9 cellular contexts compared by ENCODE assay signal in the genomic region with DNA sequence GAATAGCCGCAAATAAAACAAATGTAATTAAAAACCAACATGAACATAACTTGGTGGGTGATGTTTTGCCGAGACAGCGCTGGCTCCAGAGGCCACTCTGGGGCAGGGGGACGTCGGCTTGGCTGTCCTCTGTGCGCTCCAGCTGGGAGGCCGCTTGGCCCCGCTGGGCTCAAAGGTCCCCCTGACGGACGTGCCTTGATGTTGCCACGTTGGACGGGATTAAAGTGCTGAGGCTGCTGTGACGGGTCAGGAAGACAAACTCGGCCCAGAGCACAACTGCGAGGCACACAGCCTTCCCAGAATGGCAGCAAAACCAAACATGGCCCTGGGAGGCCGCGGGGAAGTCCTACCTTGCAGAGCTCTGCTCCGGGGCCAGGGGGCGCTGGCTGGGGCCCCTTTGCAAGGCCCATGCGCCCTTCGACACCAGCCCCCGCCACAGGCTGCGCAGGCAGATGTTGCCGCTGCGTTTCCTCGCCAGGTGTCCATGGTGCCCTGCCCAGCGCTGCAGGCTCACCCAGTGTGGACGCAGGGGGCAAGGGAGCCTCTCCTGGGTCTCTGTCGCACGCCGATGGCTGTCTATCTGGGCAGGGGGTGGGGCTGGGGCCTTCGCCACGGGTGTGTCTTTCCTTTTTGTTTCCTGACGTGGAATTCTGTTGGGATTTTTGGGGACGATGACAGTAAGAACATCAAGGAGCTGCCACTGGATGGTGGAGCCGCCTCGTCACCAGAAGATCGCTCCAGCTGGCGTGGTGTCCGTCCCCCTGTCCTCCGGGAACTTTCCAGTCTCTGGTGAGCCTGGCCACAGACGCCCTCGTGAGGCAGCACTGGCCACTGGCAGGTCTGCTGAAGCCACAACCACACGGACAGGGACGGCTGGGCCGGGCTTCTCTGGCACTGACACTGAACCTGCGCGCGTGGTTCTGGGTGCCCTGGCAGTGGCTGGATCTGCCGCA.
DNase-seq lines count a peak whose midpoint lies in the region; ATAC-seq, FAIRE-seq and TF ChIP-seq lines count a peak whose summit lies in the region.
"Had no signal": no experiment of that assay in that cellular context is flagged by ENCODE, and none has a peak within 500 bp of the region (broad histone marks: within the 10 kb centered on the region; RNA-seq: fewer than 3 reads in every experiment).

No MANE protein-coding gene starts in this region.

- H3K27ac ChIP-seq in OCI-LY1 (ENCODE audit: low read depth, low read length, poor library complexity, severe bottlenecking) (no peak overlapping the region), caudate nucleus (ENCODE audit: low read depth, low read length) (no peak overlapping the region), kidney (ENCODE audit: low read depth in 2 of 2, low read length in 2 of 2) (peak overlapping the region in 1 of 2 donors; percentile 19), skin epidermis (no peak overlapping the region)

- TF ChIP-seq CTCF in OCI-LY1 (IDR thresholded peaks at IDR 0.05; ENCODE audit: low read length) (peak; percentile 49; the same call in 1 of the 2 replicates), kidney (IDR thresholded peaks at IDR 0.05; ENCODE audit: borderline replicate concordance, extremely low read depth, insufficient read depth) (peak; percentile 58)

- no peak overlapping the region for H2AFZ ChIP-seq in OCI-LY1 (ENCODE audit: low read length)

- H3K36me3 ChIP-seq in OCI-LY1 (ENCODE audit: insufficient read depth, low read length) (peaks cover 2% of the 10 kb centered on the region; the same call in 1 of the 2 replicates), kidney (ENCODE audit: control insufficient read depth in 1 of 2, insufficient read depth in 2 of 2, low read length in 2 of 2) (no peaks in the 10 kb centered on the region)

- no peak overlapping the region for H3K27ac Mint-ChIP-seq in activated T-helper 2 cell treated with anti-CD3 and anti-CD28 coated beads, Interferon-gamma antibody, Interleukin-2, Interleukin-4, amounts not matched to agents 10 μg/mL and 5 μg/mL and 100 μg/mL, durations not matched to agents 14 hours and 24 hours and 36 hours
- H3K27ac Mint-ChIP-seq: CD4-positive, CD25-positive, alpha-beta regulatory T cell had no signal

- no peak for ATAC-seq in HG03045 (IDR thresholded peaks at IDR 0.05; ENCODE audit: unreplicated experiment)

- H3K4me3 Mint-ChIP-seq in activated T-helper 2 cell treated with anti-CD3 and anti-CD28 coated beads, Interferon-gamma antibody, Interleukin-2, Interleukin-4, amounts not matched to agents 10 μg/mL and 5 μg/mL and 100 μg/mL, durations not matched to agents 14 hours and 24 hours and 36 hours (ENCODE audit: low read depth): no peak overlapping the region

- H3F3A ChIP-seq in OCI-LY1 (ENCODE audit: insufficient read depth, low read length): no peaks in the 10 kb centered on the region

- no peaks in the 10 kb centered on the region for H3K9me3 Mint-ChIP-seq in activated T-helper 2 cell treated with anti-CD3 and anti-CD28 coated beads, Interferon-gamma antibody, Interleukin-2, Interleukin-4, amounts not matched to agents 10 μg/mL and 5 μg/mL and 100 μg/mL, durations not matched to agents 14 hours and 24 hours and 36 hours

- H3K9ac ChIP-seq in OCI-LY1 (ENCODE audit: low read length): peak overlapping the region; percentile 52; the same call in 1 of the 2 replicates
- H3K9ac ChIP-seq in kidney (ENCODE audit: low read length in 2 of 2): peak overlapping the region in 1 of 2 donors; percentile 34

- no peaks in the 10 kb centered on the region for H3K9me2 ChIP-seq in OCI-LY1 (ENCODE audit: low read depth, low read length)

- no peaks in the 10 kb centered on the region for H4K20me1 ChIP-seq in OCI-LY1 (ENCODE audit: insufficient read depth, low read length)

- H3K36me3 Mint-ChIP-seq in activated T-helper 2 cell treated with anti-CD3 and anti-CD28 coated beads, Interferon-gamma antibody, Interleukin-2, Interleukin-4, amounts not matched to agents 10 μg/mL and 5 μg/mL and 100 μg/mL, durations not matched to agents 14 hours and 24 hours and 36 hours (ENCODE audit: low read depth): no peaks in the 10 kb centered on the region
- H3K36me3 Mint-ChIP-seq: CD4-positive, CD25-positive, alpha-beta regulatory T cell had no signal

- no peaks in the 10 kb centered on the region for H3K4me1 Mint-ChIP-seq in activated T-helper 2 cell treated with anti-CD3 and anti-CD28 coated beads, Interferon-gamma antibody, Interleukin-2, Interleukin-4, amounts not matched to agents 10 μg/mL and 5 μg/mL and 100 μg/mL, durations not matched to agents 14 hours and 24 hours and 36 hours (ENCODE audit: low read depth)

- peak overlapping the region; percentile 54 for H3K4me3 ChIP-seq in OCI-LY1 (ENCODE audit: low read depth, low read length, poor library complexity, severe bottlenecking)
- H3K4me3 ChIP-seq in kidney (ENCODE audit: low read length in 2 of 2): peak overlapping the region; percentile 38 to 51
- peak overlapping the region in 5 of 7 experiments; percentile 7 to 26 (median 20) for H3K4me3 ChIP-seq in skin epidermis

- H3K4me2 ChIP-seq in OCI-LY1 (ENCODE audit: low read length): peak overlapping the region; percentile 69

- no peaks in the 10 kb centered on the region for H3K79me2 ChIP-seq in OCI-LY1 (ENCODE audit: insufficient read depth, low read length)

- H3K27me3 ChIP-seq in OCI-LY1 (ENCODE audit: insufficient read depth, low read length): no peaks in the 10 kb centered on the region

- H3K27me3 Mint-ChIP-seq in activated T-helper 2 cell treated with anti-CD3 and anti-CD28 coated beads, Interferon-gamma antibody, Interleukin-2, Interleukin-4, amounts not matched to agents 10 μg/mL and 5 μg/mL and 100 μg/mL, durations not matched to agents 14 hours and 24 hours and 36 hours (ENCODE audit: low read depth): peaks cover 4% of the 10 kb centered on the region

- H3K9me3 ChIP-seq in OCI-LY1 (ENCODE audit: low read length) (no peaks in the 10 kb centered on the region), kidney (ENCODE audit: control insufficient read depth in 1 of 2, low read length in 2 of 2) (no peaks in the 10 kb centered on the region)

- FAIRE-seq in kidney (lab: Jason Lieb, UNC): no peak

- peaks cover 40% of the 10 kb centered on the region for H3K4me1 ChIP-seq in OCI-LY1 (ENCODE audit: insufficient read depth, low read length, severe bottlenecking)
- peaks cover 0 to 14% of the 10 kb centered on the region in 2 donors for H3K4me1 ChIP-seq in kidney (ENCODE audit: control insufficient read depth in 1 of 2, insufficient read depth in 1 of 2, low read depth in 1 of 2, low read length in 2 of 2)

- peak; percentile 15 for DNase-seq in NCI-H1092 treated with DMSO at 0.1 percent for 48 hours (lab: John Stamatoyannopoulos, UW)
- no peak for DNase-seq in NCI-H1092 (lab: John Stamatoyannopoulos, UW)
- peak in 50 of 61 donors; percentile 21 to 89 (median 64) for DNase-seq in caudate nucleus (lab: John Stamatoyannopoulos, UW)
- DNase-seq in kidney: peak; percentile 94
- no peak for DNase-seq in activated T-helper 2 cell treated with anti-CD3 and anti-CD28 coated beads, Interferon-gamma antibody, Interleukin-2, Interleukin-4, amounts not matched to agents 10 μg/mL and 5 μg/mL and 100 μg/mL, durations not matched to agents 14 hours and 24 hours and 36 hours (ENCODE audit: low spot score)

- intact Hi-C loops in kidney (cut with DNase I): no loop called here
- intact Hi-C loops in activated T-helper 2 cell treated with anti-CD3 and anti-CD28 coated beads, Interferon-gamma antibody, Interleukin-2, Interleukin-4, amounts not matched to agents 10 μg/mL and 5 μg/mL and 100 μg/mL, durations not matched to agents 14 hours and 24 hours and 36 hours (cut with micrococcal nuclease): loop anchor here (10.0 kb wide), 1 partner anchor 274 kb away; no protein-coding TSS in a partner anchor

Comparison
In these comparisons a context has a peak if more than half of its experiments do, and no peak if none do; other contexts are left out.
1. DNase-seq: peak in NCI-H1092 treated with DMSO at 0.1 percent for 48 hours (single experiment), caudate nucleus (50 of 61) and kidney (single experiment); none in NCI-H1092 (single experiment) and activated T-helper 2 cell treated with anti-CD3 and anti-CD28 coated beads, Interferon-gamma antibody, Interleukin-2, Interleukin-4, amounts not matched to agents 10 μg/mL and 5 μg/mL and 100 μg/mL, durations not matched to agents 14 hours and 24 hours and 36 hours (single experiment).
2. Peak in every context shown above with its lines, with median percentiles within 50 percentile points of each other: H3K4me3 ChIP-seq.